ENCODE assay signal across 1 cellular context in the genomic region with DNA sequence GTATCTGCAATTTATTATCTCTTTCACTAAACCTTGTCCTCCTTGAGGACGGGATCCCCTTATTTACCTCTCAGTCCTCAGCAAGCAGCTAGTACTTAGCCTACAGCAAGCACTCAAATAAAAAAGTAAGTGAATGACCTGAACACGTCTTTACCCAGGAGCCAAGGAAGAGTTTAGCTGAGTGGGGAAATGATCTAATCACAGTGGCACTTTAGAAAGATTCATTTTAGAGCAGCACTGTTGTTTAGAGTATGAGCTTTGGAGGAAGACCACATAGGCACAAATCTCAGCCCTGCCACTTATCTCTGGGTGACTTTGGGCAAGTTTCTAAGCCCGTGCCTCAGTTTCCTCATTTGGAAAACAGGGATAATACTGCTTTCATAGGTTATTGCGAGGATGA.
TF ChIP-seq lines count a peak whose summit lies in the region.

No MANE protein-coding gene starts in this region.

TF ChIP-seq in H1, 55 proteins besides CTCF, POLR2A, EP300 and RAD21:
- no peak for TF ChIP-seq SRF (IDR thresholded peaks at IDR 0.05; ENCODE audit: low read depth, low read length)
- TF ChIP-seq, protein P1, sequence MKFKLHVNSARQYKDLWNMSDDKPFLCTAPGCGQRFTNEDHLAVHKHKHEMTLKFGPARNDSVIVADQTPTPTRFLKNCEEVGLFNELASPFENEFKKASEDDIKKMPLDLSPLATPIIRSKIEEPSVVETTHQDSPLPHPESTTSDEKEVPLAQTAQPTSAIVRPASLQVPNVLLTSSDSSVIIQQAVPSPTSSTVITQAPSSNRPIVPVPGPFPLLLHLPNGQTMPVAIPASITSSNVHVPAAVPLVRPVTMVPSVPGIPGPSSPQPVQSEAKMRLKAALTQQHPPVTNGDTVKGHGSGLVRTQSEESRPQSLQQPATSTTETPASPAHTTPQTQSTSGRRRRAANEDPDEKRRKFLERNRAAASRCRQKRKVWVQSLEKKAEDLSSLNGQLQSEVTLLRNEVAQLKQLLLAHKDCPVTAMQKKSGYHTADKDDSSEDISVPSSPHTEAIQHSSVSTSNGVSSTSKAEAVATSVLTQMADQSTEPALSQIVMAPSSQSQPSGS (IDR thresholded peaks at IDR 0.05; ENCODE audit: low read length), result no peak
- TF ChIP-seq JUN (IDR thresholded peaks at IDR 0.05; ENCODE audit: low read depth, low read length), result no peak
- TF ChIP-seq EGR1 (IDR thresholded peaks at IDR 0.05; ENCODE audit: borderline replicate concordance, low read depth, low read length), result no peak
- no peak for TF ChIP-seq HDAC2 (IDR thresholded peaks at IDR 0.05; ENCODE audit: borderline replicate concordance in 1 of 2, low read depth in 2 of 2, low read length in 2 of 2)
- no peak for TF ChIP-seq RBBP5 (IDR thresholded peaks at IDR 0.05; ENCODE audit: borderline replicate concordance, low read depth, low read length)
- TF ChIP-seq SP2 (IDR thresholded peaks at IDR 0.05; ENCODE audit: low read length), result no peak
- no peak for TF ChIP-seq SAP30 (IDR thresholded peaks at IDR 0.05; ENCODE audit: insufficient read depth, insufficient replicate concordance, low read length)
- TF ChIP-seq CEBPB (IDR thresholded peaks at IDR 0.05; ENCODE audit: low read depth, low read length), result no peak
- no peak for TF ChIP-seq SP1 (IDR thresholded peaks at IDR 0.05; ENCODE audit: low read depth, low read length)
- TF ChIP-seq PHF8 (conservative IDR thresholded peaks at IDR 0.05; ENCODE audit: low read depth, low read length), result no peak
- no peak for TF ChIP-seq CBX5 (IDR thresholded peaks at IDR 0.05; ENCODE audit: low read depth, low read length)
- TF ChIP-seq, protein P2, sequence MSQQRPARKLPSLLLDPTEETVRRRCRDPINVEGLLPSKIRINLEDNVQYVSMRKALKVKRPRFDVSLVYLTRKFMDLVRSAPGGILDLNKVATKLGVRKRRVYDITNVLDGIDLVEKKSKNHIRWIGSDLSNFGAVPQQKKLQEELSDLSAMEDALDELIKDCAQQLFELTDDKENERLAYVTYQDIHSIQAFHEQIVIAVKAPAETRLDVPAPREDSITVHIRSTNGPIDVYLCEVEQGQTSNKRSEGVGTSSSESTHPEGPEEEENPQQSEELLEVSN (IDR thresholded peaks at IDR 0.05), result no peak
- TF ChIP-seq, protein P3, sequence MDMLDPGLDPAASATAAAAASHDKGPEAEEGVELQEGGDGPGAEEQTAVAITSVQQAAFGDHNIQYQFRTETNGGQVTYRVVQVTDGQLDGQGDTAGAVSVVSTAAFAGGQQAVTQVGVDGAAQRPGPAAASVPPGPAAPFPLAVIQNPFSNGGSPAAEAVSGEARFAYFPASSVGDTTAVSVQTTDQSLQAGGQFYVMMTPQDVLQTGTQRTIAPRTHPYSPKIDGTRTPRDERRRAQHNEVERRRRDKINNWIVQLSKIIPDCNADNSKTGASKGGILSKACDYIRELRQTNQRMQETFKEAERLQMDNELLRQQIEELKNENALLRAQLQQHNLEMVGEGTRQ (IDR thresholded peaks at IDR 0.05; ENCODE audit: low read length), result no peak
- TF ChIP-seq CHD2 (IDR thresholded peaks at IDR 0.05; ENCODE audit: low read length), result no peak
- TF ChIP-seq KDM1A (IDR thresholded peaks at IDR 0.05; ENCODE audit: borderline replicate concordance, low read length), result no peak
- TF ChIP-seq, protein P4, sequence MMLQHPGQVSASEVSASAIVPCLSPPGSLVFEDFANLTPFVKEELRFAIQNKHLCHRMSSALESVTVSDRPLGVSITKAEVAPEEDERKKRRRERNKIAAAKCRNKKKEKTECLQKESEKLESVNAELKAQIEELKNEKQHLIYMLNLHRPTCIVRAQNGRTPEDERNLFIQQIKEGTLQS (IDR thresholded peaks at IDR 0.05; ENCODE audit: insufficient read depth, low read depth, low read length), result no peak
